In genomic region chr7:43137811-43138210, GRCh38 we compare ENCODE assay signal across 31 cellular contexts. TPM values are rescaled to one million over a fixed set of nuclear protein-coding genes. Genes with fewer than 3 reads are reported as not detected.
A peak's percentile ranks its signal among the peaks of the same experiment; 100 is the strongest.
DNase-seq lines count a peak whose midpoint lies in the region; ATAC-seq and TF ChIP-seq lines count a peak whose summit lies in the region.
"Had no signal": no experiment of that assay in that cellular context is flagged by ENCODE, and none has a peak within 500 bp of the region (broad histone marks: within the 10 kb centered on the region; RNA-seq: fewer than 3 reads in every experiment).

No MANE protein-coding gene starts in this region.

- H3K4me3 ChIP-seq in BJ (ENCODE audit: low read depth, low read length): no peak overlapping the region
- H3K4me3 ChIP-seq in HUES6 (ENCODE audit: low read depth, low read length): no peak overlapping the region
- no peak overlapping the region for H3K4me3 ChIP-seq in endodermal cell (ENCODE audit: low read length)
- no peak overlapping the region for H3K4me3 ChIP-seq in CD8-positive, alpha-beta T cell (ENCODE audit: low read depth, low read length)
- H3K4me3 ChIP-seq: heart left ventricle, Peyer's patch, psoas muscle had no signal

- H3K9me3 ChIP-seq in HUES6 (ENCODE audit: control insufficient read depth, insufficient read depth, low read depth, low read length) (no peaks in the 10 kb centered on the region), endodermal cell (ENCODE audit: control insufficient read depth, low read length) (no peaks in the 10 kb centered on the region)
- H3K9me3 ChIP-seq in CD8-positive, alpha-beta T cell (ENCODE audit: low read length): no peaks in the 10 kb centered on the region
- H3K9me3 ChIP-seq: heart left ventricle, Peyer's patch, psoas muscle had no signal

- no peaks in the 10 kb centered on the region for H3K27me3 ChIP-seq in BJ (ENCODE audit: control insufficient read depth, insufficient read depth, low read length)
- no peaks in the 10 kb centered on the region for H3K27me3 ChIP-seq in HUES6 (ENCODE audit: control insufficient read depth, insufficient read depth, low read length)
- no peaks in the 10 kb centered on the region for H3K27me3 ChIP-seq in endodermal cell (ENCODE audit: control insufficient read depth, insufficient read depth, low read length, poor library complexity, severe bottlenecking)
- no peaks in the 10 kb centered on the region for H3K27me3 ChIP-seq in CD8-positive, alpha-beta T cell (ENCODE audit: insufficient read depth, low read length)
- H3K27me3 ChIP-seq: Peyer's patch had no signal

- peak overlapping the region; percentile 65 for H3K27ac Mint-ChIP-seq in endodermal cell
- H3K27ac Mint-ChIP-seq in nephron: peak overlapping the region; percentile 43 to 50 (median 45)
- H3K27ac Mint-ChIP-seq in CD8-positive, alpha-beta T cell: no peak overlapping the region
- H3K27ac Mint-ChIP-seq: activated naive CD8-positive, alpha-beta T cell; naive thymus-derived CD8-positive, alpha-beta T cell had no signal

- H3K9me3 Mint-ChIP-seq in endodermal cell (no peaks in the 10 kb centered on the region), nephron (no peaks in the 10 kb centered on the region)
- no peaks in the 10 kb centered on the region for H3K9me3 Mint-ChIP-seq in CD8-positive, alpha-beta T cell
- H3K9me3 Mint-ChIP-seq: naive thymus-derived CD8-positive, alpha-beta T cell had no signal

- H3K27ac ChIP-seq in HUES6 (ENCODE audit: low read depth, low read length) (peak overlapping the region; percentile 86; the same call in 1 of the 2 replicates), endodermal cell (ENCODE audit: low read depth, low read length) (no peak overlapping the region)
- H3K27ac ChIP-seq in CD8-positive, alpha-beta T cell (ENCODE audit: low read depth, low read length): no peak overlapping the region
- H3K27ac ChIP-seq: heart left ventricle, Peyer's patch, psoas muscle, VCaP had no signal

- DNase-seq in BJ (ENCODE audit: low read depth): peak; percentile 97
- no peak for DNase-seq in endodermal cell
- DNase-seq in CD8-positive, alpha-beta T cell: no peak
- DNase-seq: activated CD4-positive, alpha-beta T cell treated with anti-CD3 and anti-CD28 coated beads for 48 hours; activated effector memory CD4-positive, alpha-beta T cell treated with Interleukin-2 at 50 U/mL for 16 hours; aorta; effector CD4-positive, alpha-beta T cell; GF-D8; heart left ventricle; IMR-90; kidney; naive thymus-derived CD8-positive, alpha-beta T cell; NCI-H146; NCI-H446; NCI-H774; Peyer's patch; psoas muscle; SHP77; stimulated activated CD4-positive, alpha-beta T cell treated with anti-CD3 and anti-CD28 coated beads, Interleukin-4, amount 100 ng/mL, for 24 hours; T1000 had no signal

- intact Hi-C loops in CD8-positive, alpha-beta T cell (cut with DNase I, micrococcal nuclease): no loop called here

- H3K9ac ChIP-seq in HUES6 (ENCODE audit: low read length): no peak overlapping the region
- no peak overlapping the region for H3K9ac ChIP-seq in endodermal cell (ENCODE audit: extremely low read depth, low read length, poor library complexity, severe bottlenecking)

- H3K36me3 ChIP-seq in BJ (ENCODE audit: control insufficient read depth, insufficient read depth, low read length) (no peaks in the 10 kb centered on the region), HUES6 (ENCODE audit: control insufficient read depth, insufficient read depth, low read length) (no peaks in the 10 kb centered on the region), endodermal cell (ENCODE audit: control insufficient read depth, insufficient read depth, low read length) (no peaks in the 10 kb centered on the region)
- no peaks in the 10 kb centered on the region for H3K36me3 ChIP-seq in CD8-positive, alpha-beta T cell (ENCODE audit: insufficient read depth, low read length)
- H3K36me3 ChIP-seq: heart left ventricle, Peyer's patch had no signal

- H3K27me3 Mint-ChIP-seq in endodermal cell (ENCODE audit: insufficient read depth) (no peaks in the 10 kb centered on the region), nephron (ENCODE audit: low read depth) (peaks cover 4% of the 10 kb centered on the region)
- peaks cover 12% of the 10 kb centered on the region for H3K27me3 Mint-ChIP-seq in CD8-positive, alpha-beta T cell (ENCODE audit: low read depth)

- ATAC-seq in GM19324 (IDR thresholded peaks at IDR 0.05; ENCODE audit: low FRiP score, unreplicated experiment) (no peak), HG03196 (IDR thresholded peaks at IDR 0.05; ENCODE audit: unreplicated experiment) (no peak), HG02642 (IDR thresholded peaks at IDR 0.05; ENCODE audit: poor library complexity, unreplicated experiment) (no peak)
- ATAC-seq in CD8-positive, alpha-beta T cell: no peak
- ATAC-seq: heart left ventricle; naive thymus-derived CD8-positive, alpha-beta T cell; psoas muscle; sciatic nerve had no signal

- H3K4me1 Mint-ChIP-seq in endodermal cell (peaks cover 15% of the 10 kb centered on the region), nephron (peaks cover 14% of the 10 kb centered on the region)
- H3K4me1 Mint-ChIP-seq in CD8-positive, alpha-beta T cell (ENCODE audit: low read depth): no peaks in the 10 kb centered on the region
- H3K4me1 Mint-ChIP-seq: CD14-positive monocyte; naive thymus-derived CD8-positive, alpha-beta T cell had no signal

- TF ChIP-seq CTCF in BJ (IDR thresholded peaks at IDR 0.05; ENCODE audit: insufficient read depth, low read depth, low read length) (no peak), endodermal cell (conservative IDR thresholded peaks at IDR 0.05) (no peak), nephron (IDR thresholded peaks at IDR 0.05; ENCODE audit: unreplicated experiment in 3 of 3) (no peak)
- no peak for TF ChIP-seq CTCF in CD8-positive, alpha-beta T cell (IDR thresholded peaks at IDR 0.05)

- H3K4me1 ChIP-seq in HUES6 (ENCODE audit: control insufficient read depth, insufficient read depth, low read length) (peaks cover 58% of the 10 kb centered on the region), endodermal cell (ENCODE audit: control insufficient read depth, insufficient read depth, low read length) (peaks cover 3% of the 10 kb centered on the region)
- H3K4me1 ChIP-seq in CD8-positive, alpha-beta T cell (ENCODE audit: insufficient read depth, low read length): no peaks in the 10 kb centered on the region
- H3K4me1 ChIP-seq: Peyer's patch, psoas muscle had no signal

- H3K4me3 Mint-ChIP-seq in endodermal cell: no peak overlapping the region
- peak overlapping the region in 1 of 3 experiments; percentile 23 for H3K4me3 Mint-ChIP-seq in nephron
- H3K4me3 Mint-ChIP-seq in CD8-positive, alpha-beta T cell: no peak overlapping the region
- H3K4me3 Mint-ChIP-seq: activated naive CD8-positive, alpha-beta T cell; CD14-positive monocyte; naive thymus-derived CD8-positive, alpha-beta T cell had no signal

- 93 to 95% methylated on average over 2 of the region's 3 CpGs for WGBS in endodermal cell (ENCODE audit: insufficient coverage in 1 of 2, insufficient read length in 1 of 2), 2 experiments

- POLR2A ChIA-PET in BJ (lab: Charles Lee): no interaction called here
- POLR2A ChIA-PET in CD8-positive, alpha-beta T cell (lab: Charles Lee): no interaction called here

- H3K36me3 Mint-ChIP-seq in endodermal cell (ENCODE audit: low read depth) (no peaks in the 10 kb centered on the region), nephron (ENCODE audit: low read depth) (no peaks in the 10 kb centered on the region)
- no peaks in the 10 kb centered on the region for H3K36me3 Mint-ChIP-seq in CD8-positive, alpha-beta T cell
- H3K36me3 Mint-ChIP-seq: activated naive CD8-positive, alpha-beta T cell; CD14-positive monocyte; naive thymus-derived CD8-positive, alpha-beta T cell had no signal

- CTCF ChIA-PET in BJ (lab: Yijun Ruan, JAX): interaction anchor here (0.7 to 1.4 kb wide), 2 partner anchors 21 to 123 kb away, joined by 3 to 5 read pairs; no protein-coding TSS in a partner anchor
- CTCF ChIA-PET in CD8-positive, alpha-beta T cell (lab: Charles Lee): no interaction called here

RNA-seq across cellular contexts. Expression of gene HECW1, which starts 25.4 kb away (rescaled TPM):
- polyA plus RNA-seq in BJ (2011; rRNA removed): 2.1 and 2.9 TPM in 2 replicates
- polyA minus RNA-seq in BJ (2011; rRNA and poly(A)+ RNA removed): 4.9 and 7.6 TPM in 2 replicates
- 10 to 100 TPM in 1 of 2 donors, 1 to 10 TPM in 1; 4.6 to 12.0 TPM for total RNA-seq in endodermal cell
- 1.6 TPM for polyA plus RNA-seq in endodermal cell (2013, experiment 1 of 2)
- 0.62 TPM for polyA plus RNA-seq in endodermal cell (2013, experiment 2 of 2)
- not detected for total RNA-seq in CD8-positive, alpha-beta T cell
- total RNA-seq: epithelial cell of proximal tubule; naive thymus-derived CD8-positive, alpha-beta T cell had no signal
- polyA plus RNA-seq: CD14-positive monocyte; heart left ventricle; liver; naive thymus-derived CD8-positive, alpha-beta T cell had no signal

Comparison
In these comparisons a context has a peak if more than half of its experiments do, and no peak if none do; other contexts are left out.
1. RNA of gene HECW1, which starts 25.4 kb away (total RNA-seq): 4.6 to 12.0 TPM in endodermal cell; not detected in CD8-positive, alpha-beta T cell; every median in the first group is over 4 times any median in the second.